In the genomic region with DNA sequence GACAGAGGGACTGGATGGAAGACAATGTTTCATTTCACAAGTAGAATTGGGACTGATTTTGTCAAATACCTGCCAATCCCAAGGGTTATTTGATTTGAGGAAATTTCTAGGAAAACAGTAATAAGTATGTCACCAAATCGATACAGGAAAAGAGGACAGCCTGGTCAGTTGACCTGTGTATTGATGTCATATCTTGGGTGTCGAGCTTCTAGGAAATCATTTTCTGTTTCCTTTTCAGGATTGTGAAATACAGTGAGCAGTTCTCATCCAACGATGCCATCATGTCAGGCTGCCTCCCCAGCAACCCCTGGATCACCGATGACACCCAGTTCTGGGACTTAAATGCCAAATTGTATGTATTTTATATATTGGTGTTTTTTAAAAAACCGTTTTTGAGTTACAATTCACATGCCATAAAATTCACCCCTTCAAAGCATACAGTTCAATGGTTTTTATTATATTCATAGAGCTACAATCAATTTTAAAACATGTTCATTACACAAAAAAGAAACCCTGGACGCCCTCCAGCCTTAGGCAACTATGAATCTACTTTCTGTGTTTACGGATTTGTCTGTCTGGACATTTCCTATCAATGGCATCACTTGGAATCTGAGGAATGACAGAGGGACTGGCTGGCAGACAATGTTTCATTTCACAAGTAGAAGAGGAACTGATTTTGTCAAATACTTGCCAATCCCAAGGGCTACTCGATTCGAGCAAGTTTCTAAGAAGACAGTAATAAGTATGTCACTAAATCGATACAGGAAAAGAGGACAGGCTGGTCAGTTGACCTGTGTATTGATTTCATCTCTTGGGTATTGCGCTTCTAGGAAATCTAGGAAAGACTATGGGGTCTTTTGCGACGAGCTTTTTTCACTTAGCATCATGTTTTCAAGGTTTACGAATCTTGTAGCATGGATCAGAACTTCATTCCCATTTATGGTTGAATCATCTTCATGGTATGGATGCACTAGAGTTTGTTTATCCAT, we compare ENCODE assay signal across 25 cellular contexts. TPM values are rescaled to one million over a fixed set of nuclear protein-coding genes. Genes with fewer than 3 reads are reported as not detected.
DNase-seq lines count a peak whose midpoint lies in the region; ATAC-seq, FAIRE-seq and TF ChIP-seq lines count a peak whose summit lies in the region.
"Had no signal": no experiment of that assay in that cellular context is flagged by ENCODE, and none has a peak within 500 bp of the region (broad histone marks: within the 10 kb centered on the region; RNA-seq: fewer than 3 reads in every experiment).

No MANE protein-coding gene starts in this region.

- H3K4me3 ChIP-seq in A549, result no peak overlapping the region
- H3K4me3 ChIP-seq in effector memory CD4-positive, alpha-beta T cell (ENCODE audit: insufficient read depth, low read depth, low read length, poor library complexity, severe bottlenecking), result no peak overlapping the region
- H3K4me3 ChIP-seq: colonic mucosa, uterus had no signal

- WGBS in A549 (ENCODE audit: missing lambda C conversion rate), result 66% methylated on average over 14 of the region's 14 CpGs

- CTCF ChIA-PET in A549 (lab: Yijun Ruan, JAX), result interaction anchor here (0.7 to 2.0 kb wide), 6 partner anchors 9 to 485 kb away, joined by 3 to 6 read pairs (median 4); a partner anchor contains a TSS

- H3K36me3 Mint-ChIP-seq in activated T-helper 17 cell treated with anti-CD3 and anti-CD28 coated beads, Interleukin-2, amount 50 U/mL, for 72 hours (ENCODE audit: low read depth), result no peaks in the 10 kb centered on the region
- H3K36me3 Mint-ChIP-seq: activated naive CD4-positive, alpha-beta T cell treated with anti-CD3 and anti-CD28 coated beads, Interleukin-2, amount 10 ng/mL, durations not matched to agents 7 days and 5 days; CD4-positive, CD25-positive, alpha-beta regulatory T cell had no signal

- H3K9me3 ChIP-seq in A549, result no peaks in the 10 kb centered on the region
- H3K9me3 ChIP-seq in effector memory CD4-positive, alpha-beta T cell (ENCODE audit: control insufficient read depth, low read length), result no peaks in the 10 kb centered on the region
- H3K9me3 ChIP-seq: colonic mucosa, uterus had no signal

- TF ChIP-seq POLR2A in A549 (IDR thresholded peaks at IDR 0.05; ENCODE audit: low read length), result no peak

- H3K4me2 ChIP-seq in A549, result peak overlapping the region; percentile 9; the same call in 1 of the 3 replicates

- DNase-seq in A549 (ENCODE audit: low read depth in 1 of 2, low spot score in 1 of 2) (no peak), M059J (ENCODE audit: low read depth) (peak; percentile 48), left lobe of liver (ENCODE audit: low spot score) (no peak)
- DNase-seq in stimulated activated CD8-positive, alpha-beta memory T cell treated with anti-CD3 and anti-CD28 coated beads, Interleukin-4, amount 100 ng/mL, for 48 hours, result no peak
- DNase-seq in effector memory CD4-positive, alpha-beta T cell, result no peak
- DNase-seq: activated naive CD4-positive, alpha-beta T cell treated with anti-CD3 and anti-CD28 coated beads, Interleukin-2, amount 10 ng/mL, durations not matched to agents 7 days and 5 days; CD4-positive, CD25-positive, alpha-beta regulatory T cell; colonic mucosa; HFFc6; KG1; mesendoderm; NCI-H1092 treated with DMSO at 0.1 percent for 48 hours; NCI-H2081; NCI-H446 treated with DMSO at 0.1 percent for 48 hours; posterior cingulate gyrus; stimulated activated CD4-positive, alpha-beta T cell treated with anti-CD3 and anti-CD28 coated beads, Interleukin-2, amount 100 ng/mL, for 48 hours; T-cell; uterus had no signal

- no peak overlapping the region for H3K4me3 Mint-ChIP-seq in activated T-helper 17 cell treated with anti-CD3 and anti-CD28 coated beads, Interleukin-2, amount 50 U/mL, for 72 hours
- H3K4me3 Mint-ChIP-seq: activated naive CD4-positive, alpha-beta T cell treated with anti-CD3 and anti-CD28 coated beads, Interleukin-2, amount 10 ng/mL, durations not matched to agents 7 days and 5 days; CD4-positive, CD25-positive, alpha-beta regulatory T cell; HFFc6; nephron; T-cell had no signal

- peak overlapping the region; percentile 46 for H3K27ac Mint-ChIP-seq in activated T-helper 17 cell treated with anti-CD3 and anti-CD28 coated beads, Interleukin-2, amount 50 U/mL, for 72 hours
- H3K27ac Mint-ChIP-seq: activated naive CD4-positive, alpha-beta T cell treated with anti-CD3 and anti-CD28 coated beads, Interleukin-2, amount 10 ng/mL, durations not matched to agents 7 days and 5 days; CD4-positive, CD25-positive, alpha-beta regulatory T cell; nephron; T-cell had no signal

- H3K9me3 Mint-ChIP-seq in activated T-helper 17 cell treated with anti-CD3 and anti-CD28 coated beads, Interleukin-2, amount 50 U/mL, for 72 hours, result no peaks in the 10 kb centered on the region
- H3K9me3 Mint-ChIP-seq: activated naive CD4-positive, alpha-beta T cell treated with anti-CD3 and anti-CD28 coated beads, Interleukin-2, amount 10 ng/mL, durations not matched to agents 7 days and 5 days; CD4-positive, CD25-positive, alpha-beta regulatory T cell; HFFc6; nephron; T-cell had no signal

- POLR2A ChIA-PET in A549 (lab: Yijun Ruan, JAX), result no interaction called here

- H3K27me3 ChIP-seq in effector memory CD4-positive, alpha-beta T cell (replicated peaks; ENCODE audit: control insufficient read depth, insufficient read depth, low read length, poor library complexity, severe bottlenecking), result no peaks in the 10 kb centered on the region
- H3K27me3 ChIP-seq: colonic mucosa, uterus had no signal

- H3K27me3 Mint-ChIP-seq in activated T-helper 17 cell treated with anti-CD3 and anti-CD28 coated beads, Interleukin-2, amount 50 U/mL, for 72 hours, result no peaks in the 10 kb centered on the region
- H3K27me3 Mint-ChIP-seq: CD4-positive, CD25-positive, alpha-beta regulatory T cell; T-cell had no signal

- no peak for FAIRE-seq in A549 (lab: Jason Lieb, UNC)
- FAIRE-seq: keratinocyte had no signal

- H3K27ac ChIP-seq in A549, result no peak overlapping the region
- no peak overlapping the region for H3K27ac ChIP-seq in effector memory CD4-positive, alpha-beta T cell (ENCODE audit: insufficient read depth, low read length, poor library complexity, severe bottlenecking)
- H3K27ac ChIP-seq: colonic mucosa, uterus, VCaP had no signal

- H3K4me1 Mint-ChIP-seq in activated T-helper 17 cell treated with anti-CD3 and anti-CD28 coated beads, Interleukin-2, amount 50 U/mL, for 72 hours, result peaks cover 9% of the 10 kb centered on the region
- H3K4me1 Mint-ChIP-seq: nephron had no signal

- ATAC-seq in A549, result no peak
- no peak for ATAC-seq in activated T-helper 17 cell treated with anti-CD3 and anti-CD28 coated beads, Interleukin-2, amount 50 U/mL, for 72 hours (replicated peaks)
- ATAC-seq in left lobe of liver, result peak; percentile 67
- no peak for ATAC-seq in GM19397 (IDR thresholded peaks at IDR 0.05; ENCODE audit: unreplicated experiment)
- no peak for ATAC-seq in HG03521 (IDR thresholded peaks at IDR 0.05; ENCODE audit: unreplicated experiment)
- ATAC-seq: Right ventricle myocardium inferior, T-cell had no signal

- H3K4me1 ChIP-seq in A549, result peaks cover 29% of the 10 kb centered on the region
- H3K4me1 ChIP-seq in effector memory CD4-positive, alpha-beta T cell (ENCODE audit: control insufficient read depth, insufficient read depth, low read length, poor library complexity, severe bottlenecking), result no peaks in the 10 kb centered on the region
- H3K4me1 ChIP-seq: colonic mucosa, uterus had no signal

- TF ChIP-seq RAD21 in A549 (conservative IDR thresholded peaks at IDR 0.05 in 1 of 2, IDR thresholded peaks at IDR 0.05 in 1 of 2), result no peak

- no peaks in the 10 kb centered on the region for H3K36me3 ChIP-seq in effector memory CD4-positive, alpha-beta T cell (ENCODE audit: control insufficient read depth, insufficient read depth, low read length)
- H3K36me3 ChIP-seq: colonic mucosa, uterus had no signal

- no peak for TF ChIP-seq CTCF in A549 (IDR thresholded peaks at IDR 0.05)

- TF ChIP-seq EP300 in A549 (IDR thresholded peaks at IDR 0.05), result no peak

TF ChIP-seq in A549, 52 proteins besides CTCF, POLR2A, EP300 and RAD21:
- TF ChIP-seq NPAS2 (CRISPR knock-in tag; IDR thresholded peaks at IDR 0.05; ENCODE audit: borderline replicate concordance), result no peak
- no peak for TF ChIP-seq PHF8 (IDR thresholded peaks at IDR 0.05; ENCODE audit: borderline replicate concordance, low read depth)
- no peak for TF ChIP-seq HDAC2 (IDR thresholded peaks at IDR 0.05)
- no peak for TF ChIP-seq ESRRA (IDR thresholded peaks at IDR 0.05; ENCODE audit: borderline replicate concordance, low read length)

RNA-seq across cellular contexts. Expression of a gene that starts 56.4 kb away (rescaled TPM):
- 11.2 and 14.3 TPM in 2 replicates for polyA plus RNA-seq in A549 (2011; rRNA removed)
- 5.5 and 6.1 TPM in 2 replicates for polyA plus RNA-seq in A549 (2012; cell fraction: cytosol; rRNA removed)
- 1.5 and 2.3 TPM in 2 replicates for polyA plus RNA-seq in A549 (2012; cell fraction: nucleus; rRNA removed)
- 6.9 to 8.2 TPM (median 7.0 TPM) in 3 replicates for polyA plus RNA-seq in A549 (2017; fragmentation: RNase III; extraction: RNeasy Plus Mini Kit Qiagen cat#74134 plus additional on column Dnase treatment)
- 7.6 and 8.6 TPM in 2 replicates for polyA minus RNA-seq in A549 (2011; rRNA and poly(A)+ RNA removed)
- 5.4 and 6.0 TPM in 2 replicates for total RNA-seq in M059J (2014; rRNA removed; shearing (Covaris generic))
- total RNA-seq in activated T-helper 17 cell treated with anti-CD3 and anti-CD28 coated beads, Interleukin-2, amount 50 U/mL, for 72 hours, result 1 to 10 TPM; 5.1 to 7.5 TPM
- total RNA-seq in left lobe of liver, result 3.0 TPM
